In the genomic region with DNA sequence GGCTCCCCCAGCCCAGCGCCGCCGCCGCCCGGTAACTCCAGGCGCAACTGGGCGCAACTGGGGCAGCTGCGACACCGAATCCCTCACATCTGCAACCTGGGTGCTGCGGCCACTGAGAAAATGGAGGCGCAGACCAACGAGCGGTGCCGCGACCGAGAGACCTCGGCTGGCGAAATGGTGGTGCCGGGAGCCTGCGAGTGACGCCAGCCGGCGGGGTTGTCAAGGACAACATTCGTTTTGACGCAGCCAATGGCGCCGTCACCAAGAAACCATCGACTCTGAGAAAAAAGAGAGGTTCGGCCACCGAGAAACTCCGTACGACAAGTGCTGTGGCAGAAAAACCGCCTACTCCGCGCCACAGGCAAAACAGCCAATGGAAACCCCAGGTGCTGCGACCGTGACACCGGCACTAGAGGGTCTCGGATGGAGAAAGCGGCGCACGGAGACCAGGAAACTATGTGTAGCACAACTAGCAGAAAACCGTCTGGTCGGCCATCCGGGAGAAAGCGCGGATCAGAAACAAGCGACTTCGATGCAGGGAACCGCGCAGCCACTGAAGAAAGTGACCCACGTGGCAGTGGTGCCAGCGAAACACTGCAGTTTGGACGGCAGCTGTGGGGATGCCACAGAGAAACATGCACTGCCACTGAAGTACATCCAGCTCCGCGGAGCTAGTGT, we compare ENCODE assay signal across 8 cellular contexts.
A peak's percentile ranks its signal among the peaks of the same experiment; 100 is the strongest.
DNase-seq lines count a peak whose midpoint lies in the region; ATAC-seq and TF ChIP-seq lines count a peak whose summit lies in the region.

No MANE protein-coding gene starts in this region.

- POLR2A ChIA-PET in HEK293T (lab: Yijun Ruan, JAX): no interaction called here

- peaks cover 23 to 35% (median 25%) of the 10 kb centered on the region in 3 donors for H3K4me1 ChIP-seq in skeletal muscle tissue (ENCODE audit: control insufficient read depth in 3 of 3, insufficient read depth in 3 of 3, low read length in 3 of 3)

- H3K27ac ChIP-seq in skeletal muscle tissue (ENCODE audit: low read depth, low read length): peak overlapping the region; percentile 87

- H3K4me3 ChIP-seq in skeletal muscle tissue (ENCODE audit: low read length in 3 of 3): peak overlapping the region; percentile 76 to 77 (median 77)

- no peaks in the 10 kb centered on the region for H3K36me3 ChIP-seq in skeletal muscle tissue (ENCODE audit: control insufficient read depth in 3 of 3, insufficient read depth in 3 of 3, low read length in 3 of 3)

- H3K9me3 ChIP-seq in skeletal muscle tissue (ENCODE audit: control insufficient read depth in 3 of 3, low read length in 3 of 3): peaks cover 0 to 7% (median 3%) of the 10 kb centered on the region in 3 donors

- ATAC-seq in GM18508 (IDR thresholded peaks at IDR 0.05; ENCODE audit: insufficient read depth, unreplicated experiment) (peak; percentile 15), HG02870 (IDR thresholded peaks at IDR 0.05; ENCODE audit: unreplicated experiment) (peak; percentile 34)

- CTCF ChIA-PET in HEK293T (lab: Yijun Ruan, JAX): no interaction called here

- DNase-seq in NCI-H774 (lab: John Stamatoyannopoulos, UW) (peak; percentile 63), fibroblast of peridontal ligament (ENCODE audit: extremely low read depth) (peak; percentile 47), HEK293T (ENCODE audit: extremely low spot score) (no peak), SKM-1 (lab: John Stamatoyannopoulos, UW; ENCODE audit: unreplicated experiment) (no peak)
- DNase-seq in activated T-cell treated with anti-CD3 and anti-CD28 coated beads, Interleukin-2, amount 50 U/mL, for 1 hour: peak; percentile 80

- peaks cover 60 to 72% (median 70%) of the 10 kb centered on the region in 3 donors for H3K27me3 ChIP-seq in skeletal muscle tissue (ENCODE audit: control insufficient read depth in 3 of 3, insufficient read depth in 3 of 3, low read length in 3 of 3)

- peak overlapping the region; percentile 72 to 80 (median 73) for H3K9ac ChIP-seq in skeletal muscle tissue (ENCODE audit: low read depth in 1 of 3, low read length in 3 of 3)

TF ChIP-seq in HEK293T, 16 proteins besides CTCF, POLR2A, EP300 and RAD21:
- TF ChIP-seq CTBP1 (IDR thresholded peaks at IDR 0.05; ENCODE audit: borderline replicate concordance) (no peak), FOXA1 (IDR thresholded peaks at IDR 0.05) (no peak), HDGF (IDR thresholded peaks at IDR 0.05; ENCODE audit: borderline replicate concordance) (no peak), LEF1 (IDR thresholded peaks at IDR 0.05; ENCODE audit: borderline replicate concordance) (no peak), TARDBP (IDR thresholded peaks at IDR 0.05) (no peak), FOXM1 (IDR thresholded peaks at IDR 0.05; ENCODE audit: borderline replicate concordance) (no peak), SP1 (IDR thresholded peaks at IDR 0.05) (no peak), ELF4 (IDR thresholded peaks at IDR 0.05) (no peak), NFRKB (IDR thresholded peaks at IDR 0.05) (no peak), L3MBTL2 (conservative IDR thresholded peaks at IDR 0.05) (no peak), SUZ12 (IDR thresholded peaks at IDR 0.05) (no peak), FOXK2 (IDR thresholded peaks at IDR 0.05) (no peak), ZNF384 (IDR thresholded peaks at IDR 0.05) (no peak), BHLHE40 (IDR thresholded peaks at IDR 0.05; ENCODE audit: borderline replicate concordance) (no peak), ARNT (IDR thresholded peaks at IDR 0.05) (no peak)
- TF ChIP-seq, protein P1, sequence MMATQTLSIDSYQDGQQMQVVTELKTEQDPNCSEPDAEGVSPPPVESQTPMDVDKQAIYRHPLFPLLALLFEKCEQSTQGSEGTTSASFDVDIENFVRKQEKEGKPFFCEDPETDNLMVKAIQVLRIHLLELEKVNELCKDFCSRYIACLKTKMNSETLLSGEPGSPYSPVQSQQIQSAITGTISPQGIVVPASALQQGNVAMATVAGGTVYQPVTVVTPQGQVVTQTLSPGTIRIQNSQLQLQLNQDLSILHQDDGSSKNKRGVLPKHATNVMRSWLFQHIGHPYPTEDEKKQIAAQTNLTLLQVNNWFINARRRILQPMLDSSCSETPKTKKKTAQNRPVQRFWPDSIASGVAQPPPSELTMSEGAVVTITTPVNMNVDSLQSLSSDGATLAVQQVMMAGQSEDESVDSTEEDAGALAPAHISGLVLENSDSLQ (IDR thresholded peaks at IDR 0.05): no peak

Comparison
In these comparisons a context has a peak if more than half of its experiments do, and no peak if none do; other contexts are left out.
1. DNase-seq: peak in NCI-H774 (single experiment), activated T-cell treated with anti-CD3 and anti-CD28 coated beads, Interleukin-2, amount 50 U/mL, for 1 hour (single experiment) and fibroblast of peridontal ligament (single experiment); none in HEK293T (single experiment) and SKM-1 (single experiment).